Comparison of ENCODE assay signal across 8 cellular contexts in the genomic region with DNA sequence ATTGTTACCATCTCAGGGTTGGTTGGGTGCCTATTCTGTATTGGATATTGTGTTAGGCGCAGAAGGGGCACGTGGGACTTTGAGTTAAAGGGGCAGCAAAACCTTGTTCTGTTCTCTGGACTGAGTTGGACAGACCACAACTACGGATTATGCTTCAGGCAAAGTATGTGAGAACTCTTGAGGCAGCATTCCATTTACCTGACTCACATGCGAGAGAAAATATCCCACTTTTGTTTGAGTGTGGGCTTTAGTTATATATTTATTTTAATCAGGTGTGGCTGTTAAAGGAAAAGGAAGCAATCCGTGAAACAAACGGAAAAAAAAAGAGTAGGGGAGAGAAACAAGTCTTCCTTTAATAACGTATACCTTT. TPM values are rescaled to one million over a fixed set of nuclear protein-coding genes. Genes with fewer than 3 reads are reported as not detected.
DNase-seq lines count a peak whose midpoint lies in the region; ATAC-seq and TF ChIP-seq lines count a peak whose summit lies in the region.

No MANE protein-coding gene starts in this region.

- peaks cover 3 to 12% of the 10 kb centered on the region in 2 donors for H3K27me3 Mint-ChIP-seq in CD8-positive, alpha-beta memory T cell
- peaks cover 8% of the 10 kb centered on the region for H3K27me3 Mint-ChIP-seq in brain

- H3K4me2 ChIP-seq in Karpas-422 (ENCODE audit: low read depth, low read length, poor library complexity, severe bottlenecking) = peak overlapping the region; percentile 99

- no peaks in the 10 kb centered on the region for H3K9me3 ChIP-seq in CD8-positive, alpha-beta memory T cell (ENCODE audit: low read length)
- H3K9me3 ChIP-seq in Karpas-422 (ENCODE audit: low read length) (no peaks in the 10 kb centered on the region), thymus (ENCODE audit: control insufficient read depth) (no peaks in the 10 kb centered on the region)

- no peaks in the 10 kb centered on the region for H3K79me2 ChIP-seq in Karpas-422 (ENCODE audit: low read length)

- H3K27ac ChIP-seq in CD8-positive, alpha-beta memory T cell (ENCODE audit: low read depth, low read length) = peak overlapping the region; percentile 58
- H3K27ac ChIP-seq in Karpas-422 (ENCODE audit: low read length) (no peak overlapping the region), thymus (ENCODE audit: low read depth) (peak overlapping the region; percentile 52)

- DNase-seq in CD8-positive, alpha-beta memory T cell = no peak
- DNase-seq in Karpas-422 = no peak
- no peak for DNase-seq in left colon
- no peak for DNase-seq in NCI-H2171 (lab: John Stamatoyannopoulos, UW)
- DNase-seq in GM13976 (ENCODE audit: low spot score) = no peak
- no peak for DNase-seq in stimulated activated CD4-positive, alpha-beta T cell treated with anti-CD3 and anti-CD28 coated beads, Interleukin-12 subunit alpha, Interleukin-12 subunit beta, amount 100 ng/mL, for 4 hours

- intact Hi-C loops in left colon (cut with DNase I, micrococcal nuclease) = no loop called here

- CTCF ChIA-PET in CD8-positive, alpha-beta memory T cell (lab: Charles Lee) = interaction anchor here (3.1 kb wide), 1 partner anchor 8 kb away, joined by 15 read pairs; no protein-coding TSS in a partner anchor

- H3K36me3 ChIP-seq in CD8-positive, alpha-beta memory T cell (ENCODE audit: insufficient read depth, low read length) = no peaks in the 10 kb centered on the region
- H3K36me3 ChIP-seq in Karpas-422 (ENCODE audit: insufficient read depth, low read length) = no peaks in the 10 kb centered on the region
- no peaks in the 10 kb centered on the region for H3K36me3 ChIP-seq in thymus (ENCODE audit: control insufficient read depth, insufficient read depth)

- no peaks in the 10 kb centered on the region for H3K9me3 Mint-ChIP-seq in CD8-positive, alpha-beta memory T cell
- H3K9me3 Mint-ChIP-seq in brain = no peaks in the 10 kb centered on the region

- no peak for TF ChIP-seq CTCF in brain (conservative IDR thresholded peaks at IDR 0.05)
- no peak for TF ChIP-seq CTCF in GM13976 (IDR thresholded peaks at IDR 0.05; ENCODE audit: borderline replicate concordance, control extremely low read depth, extremely low read depth, insufficient read depth, missing control alignments)

- H3K27me3 ChIP-seq in CD8-positive, alpha-beta memory T cell (ENCODE audit: insufficient read depth, low read length, poor library complexity, severe bottlenecking) = no peaks in the 10 kb centered on the region
- H3K27me3 ChIP-seq in Karpas-422 (ENCODE audit: low read length) = 0 out of 2 replicates have a peak, but pooled peaks cover 5% of the 10 kb centered on the region
- no peaks in the 10 kb centered on the region for H3K27me3 ChIP-seq in thymus (ENCODE audit: control insufficient read depth, insufficient read depth)

- peak overlapping the region; percentile 93 for H3K4me3 ChIP-seq in CD8-positive, alpha-beta memory T cell (ENCODE audit: low read length)
- H3K4me3 ChIP-seq in Karpas-422 (ENCODE audit: low read length) = peak overlapping the region; percentile 84
- peak overlapping the region; percentile 98 for H3K4me3 ChIP-seq in thymus (ENCODE audit: low read length)

- in situ Hi-C loops in GM13976 (cut with MboI; ENCODE audit: low sequenced_read_pairs, unreplicated experiment) = no loop called here

- WGBS in thymus = 20% methylated on average over 7 of the region's 7 CpGs

- H3K9ac ChIP-seq in Karpas-422 (ENCODE audit: low read length) = peak overlapping the region; percentile 68

- H3K36me3 Mint-ChIP-seq in CD8-positive, alpha-beta memory T cell = peaks cover 0 to 5% (median 2%) of the 10 kb centered on the region in 3 donors
- H3K36me3 Mint-ChIP-seq in brain = no peaks in the 10 kb centered on the region

- ATAC-seq in left colon = peak; percentile 3

- peak overlapping the region; percentile 100 for H2AFZ ChIP-seq in Karpas-422 (ENCODE audit: low read length)

- H3K9me2 ChIP-seq in Karpas-422 (replicated peaks; ENCODE audit: insufficient read depth, low read length) = no peaks in the 10 kb centered on the region

- H4K20me1 ChIP-seq in Karpas-422 (ENCODE audit: insufficient read depth, low read depth, low read length) = no peaks in the 10 kb centered on the region

- POLR2A ChIA-PET in CD8-positive, alpha-beta memory T cell (lab: Charles Lee) = interaction anchor here (0.6 to 1.8 kb wide), 2 partner anchors 17 to 405 kb away, joined by 3 to 9 read pairs; a partner anchor contains a TSS

- H3K4me3 Mint-ChIP-seq in CD8-positive, alpha-beta memory T cell = peak overlapping the region; percentile 91 to 99 (median 98)
- H3K4me3 Mint-ChIP-seq in brain = peak overlapping the region; percentile 92 to 99 (median 96)

- no peaks in the 10 kb centered on the region for H3K4me1 ChIP-seq in CD8-positive, alpha-beta memory T cell (ENCODE audit: insufficient read depth, low read length)
- H3K4me1 ChIP-seq in Karpas-422 (ENCODE audit: low read length) (peaks cover 21% of the 10 kb centered on the region), thymus (ENCODE audit: control insufficient read depth, insufficient read depth, low read length) (peaks cover 4% of the 10 kb centered on the region)

- H3K4me1 Mint-ChIP-seq in CD8-positive, alpha-beta memory T cell = peaks cover 15 to 26% (median 21%) of the 10 kb centered on the region in 3 donors
- H3K4me1 Mint-ChIP-seq in brain = peaks cover 16% of the 10 kb centered on the region

- H3K27ac Mint-ChIP-seq in CD8-positive, alpha-beta memory T cell = peak overlapping the region in 7 of 8 donors; percentile 72 to 98 (median 95)
- H3K27ac Mint-ChIP-seq in brain = peak overlapping the region in 1 of 5 experiments; percentile 90

RNA-seq across cellular contexts. Expression of a gene that starts 0.6 kb away (rescaled TPM):
- total RNA-seq in CD8-positive, alpha-beta memory T cell = 1 to 10 TPM; 3.7 to 4.1 TPM
- polyA plus RNA-seq in CD8-positive, alpha-beta memory T cell = 4.0 TPM
- total RNA-seq in Karpas-422 (2014; rRNA removed; shearing (Covaris generic); ENCODE audit: low replicate concordance) = 1.4 and 3.4 TPM in 2 replicates
- polyA plus RNA-seq in brain (ENCODE audit: insufficient read depth, low read depth, low replicate concordance) = 16.2 TPM
- 100 to 1,000 TPM; 457 to 472 TPM for total RNA-seq in left colon
- polyA plus RNA-seq in thymus = 2.0 TPM

RNA-seq across cellular contexts. Expression of a gene that starts 17.0 kb away (rescaled TPM):
- 10 to 100 TPM; 38.3 to 38.9 TPM for total RNA-seq in CD8-positive, alpha-beta memory T cell
- polyA plus RNA-seq in CD8-positive, alpha-beta memory T cell = 10.2 TPM
- total RNA-seq in Karpas-422 (2014; rRNA removed; shearing (Covaris generic); ENCODE audit: low replicate concordance) = 39.6 and 74.4 TPM in 2 replicates
- polyA plus RNA-seq in brain (ENCODE audit: insufficient read depth, low read depth, low replicate concordance) (3.4 TPM), thymus (50.8 TPM)
- total RNA-seq in left colon = 10 to 100 TPM; 13.7 to 18.9 TPM

Comparison
In these comparisons a context has a peak if more than half of its experiments do, and no peak if none do; other contexts are left out.
1. RNA of a gene that starts 0.6 kb away (total RNA-seq): 457 to 472 TPM in left colon; 3.7 to 4.1 TPM in CD8-positive, alpha-beta memory T cell and 1.4 to 3.4 TPM in Karpas-422; every median in the first group is over 10 times any median in the second.
2. Peak in every context shown above with its lines, with median percentiles within 50 percentile points of each other: H3K4me3 ChIP-seq.